Comparison of ENCODE assay signal across 23 cellular contexts in the genomic region with DNA sequence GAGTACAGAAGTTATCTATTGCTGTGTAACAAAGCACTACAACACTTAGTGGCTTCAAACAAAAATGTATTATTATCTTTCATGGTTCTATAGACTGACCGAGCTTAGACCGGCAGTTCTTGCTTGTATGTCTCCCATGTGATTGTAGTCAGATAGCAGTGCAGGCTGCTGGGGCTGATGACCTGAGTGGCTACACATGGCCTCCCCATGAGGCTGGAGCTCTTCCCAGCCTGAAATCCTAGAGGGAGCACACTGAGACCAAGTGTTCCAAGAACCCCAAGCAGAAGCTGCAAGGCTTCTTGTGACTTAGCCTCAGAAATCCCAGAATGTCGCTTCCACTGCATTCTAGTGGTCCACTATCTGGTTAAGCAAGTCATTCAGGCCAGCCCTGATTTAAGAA.
DNase-seq lines count a peak whose midpoint lies in the region; ATAC-seq and TF ChIP-seq lines count a peak whose summit lies in the region.
"Had no signal": no experiment of that assay in that cellular context is flagged by ENCODE, and none has a peak within 500 bp of the region (broad histone marks: within the 10 kb centered on the region; RNA-seq: fewer than 3 reads in every experiment).

No MANE protein-coding gene starts in this region.

- peak; percentile 10 for DNase-seq in CD14-positive monocyte (ENCODE audit: low spot score)
- peak; percentile 25 for DNase-seq in cerebellar cortex (ENCODE audit: low spot score)
- no peak for DNase-seq in left lobe of liver (ENCODE audit: low spot score)
- peak; percentile 28 for DNase-seq in sigmoid colon
- no peak for DNase-seq in mesothelial cell of epicardium (ENCODE audit: low spot score in 2 of 2, unreplicated experiment in 2 of 2)
- DNase-seq: C1 segment of cervical spinal cord; Caco-2; CD8-positive, alpha-beta T cell; GDM1; KBM-7; MV-4-11; NCI-H1105; NCI-H2029; NCI-H446 treated with DMSO at 0.1 percent for 48 hours; NCI-H526; NCI-H82; NK-92 treated with Interleukin-12 subunit alpha and Interleukin-12 subunit beta, amount 100 ng/mL, for 24 hours; PC-9; Right ventricle myocardium superior had no signal

- H3K4me1 Mint-ChIP-seq in CD14-positive monocyte, result peaks cover 42% of the 10 kb centered on the region
- H3K4me1 Mint-ChIP-seq in mesothelial cell of epicardium, result peaks cover 38% of the 10 kb centered on the region

- intact Hi-C loops in CD14-positive monocyte (cut with micrococcal nuclease), result loop anchor here (5.0 kb wide), 1 partner anchor 33 kb away; no protein-coding TSS in a partner anchor
- intact Hi-C loops in sigmoid colon (cut with DNase I), result no loop called here

- ATAC-seq in left lobe of liver (peak; percentile 29), GM21390 (IDR thresholded peaks at IDR 0.05; ENCODE audit: unreplicated experiment) (no peak), GM21576 (IDR thresholded peaks at IDR 0.05; ENCODE audit: unreplicated experiment) (no peak)
- ATAC-seq: CD8-positive, alpha-beta T cell; GM12878 had no signal

- H3K9me3 Mint-ChIP-seq in CD14-positive monocyte (no peaks in the 10 kb centered on the region), mesothelial cell of epicardium (peaks cover 4% of the 10 kb centered on the region)
- H3K9me3 Mint-ChIP-seq: CD8-positive, alpha-beta T cell had no signal

- peaks cover 0 to 25% (median 20%) of the 10 kb centered on the region in 4 donors for H3K4me1 ChIP-seq in sigmoid colon

- no peak for TF ChIP-seq POLR2A in sigmoid colon (IDR thresholded peaks at IDR 0.05)

- 93 to 95% methylated on average over 3 of the region's 3 CpGs for WGBS in sigmoid colon, 2 donors

- H3K4me3 Mint-ChIP-seq in CD14-positive monocyte (no peak overlapping the region), mesothelial cell of epicardium (no peak overlapping the region)
- H3K4me3 Mint-ChIP-seq: CD8-positive, alpha-beta T cell had no signal

- no peaks in the 10 kb centered on the region for H3K36me3 ChIP-seq in sigmoid colon
- H3K36me3 ChIP-seq: SJSA1 had no signal

- no peaks in the 10 kb centered on the region for H3K9me3 ChIP-seq in sigmoid colon
- H3K9me3 ChIP-seq: Caco-2, SJSA1 had no signal

- H3K27me3 ChIP-seq in sigmoid colon, result no peaks in the 10 kb centered on the region
- H3K27me3 ChIP-seq: SJSA1 had no signal

- no peak overlapping the region for H3K4me3 ChIP-seq in sigmoid colon
- H3K4me3 ChIP-seq: GM12878, PC-9, SJSA1 had no signal

- no peak overlapping the region for H3K27ac ChIP-seq in sigmoid colon
- H3K27ac ChIP-seq: PC-9, SJSA1 had no signal

- H3K27me3 Mint-ChIP-seq in CD14-positive monocyte (ENCODE audit: low read depth in 3 of 3) (peaks cover 5 to 9% (median 6%) of the 10 kb centered on the region in 3 donors), mesothelial cell of epicardium (ENCODE audit: low read depth) (peaks cover 7% of the 10 kb centered on the region)

- TF ChIP-seq CTCF in CD14-positive monocyte (IDR thresholded peaks at IDR 0.05), result no peak
- TF ChIP-seq CTCF in sigmoid colon (IDR thresholded peaks at IDR 0.05), result no peak
- TF ChIP-seq CTCF in mesothelial cell of epicardium (IDR thresholded peaks at IDR 0.05; ENCODE audit: unreplicated experiment), result no peak

- H3K36me3 Mint-ChIP-seq in CD14-positive monocyte (peaks cover 0 to 10% of the 10 kb centered on the region in 2 donors), mesothelial cell of epicardium (no peaks in the 10 kb centered on the region)
- H3K36me3 Mint-ChIP-seq: CD8-positive, alpha-beta T cell had no signal

- H3K27ac Mint-ChIP-seq in CD14-positive monocyte, result no peak overlapping the region
- H3K27ac Mint-ChIP-seq in mesothelial cell of epicardium, result no peak overlapping the region
- H3K27ac Mint-ChIP-seq: CD8-positive, alpha-beta T cell had no signal

- no peak for TF ChIP-seq EP300 in sigmoid colon (IDR thresholded peaks at IDR 0.05)

Comparison
In these comparisons a context has a peak if more than half of its experiments do, and no peak if none do; other contexts are left out.
1. DNase-seq: peak in CD14-positive monocyte (single experiment), cerebellar cortex (single experiment) and sigmoid colon (single experiment); none in left lobe of liver (single experiment) and mesothelial cell of epicardium (0 of 2).